ENCODE assay signal across 9 cellular contexts in genomic region chr17:9959377-9959981, GRCh38. TPM values are rescaled to one million over a fixed set of nuclear protein-coding genes. Genes with fewer than 3 reads are reported as not detected.
DNase-seq lines count a peak whose midpoint lies in the region; ATAC-seq and TF ChIP-seq lines count a peak whose summit lies in the region.
"Had no signal": no experiment of that assay in that cellular context is flagged by ENCODE, and none has a peak within 500 bp of the region (broad histone marks: within the 10 kb centered on the region; RNA-seq: fewer than 3 reads in every experiment).

No MANE protein-coding gene starts in this region.

- POLR2A ChIA-PET in MCF 10A (lab: Yijun Ruan, JAX): no interaction called here

- DNase-seq in NCI-H748 (lab: John Stamatoyannopoulos, UW; ENCODE audit: unreplicated experiment) (peak; percentile 22), NCI-H748 treated with DMSO at 0.1 percent for 48 hours (lab: John Stamatoyannopoulos, UW) (no peak), NCI-H2171 (lab: John Stamatoyannopoulos, UW) (peak; percentile 1), MCF 10A (ENCODE audit: unreplicated experiment) (peak; percentile 34), left kidney (ENCODE audit: low read depth, low spot score) (peak; percentile 84), type B pancreatic cell (ENCODE audit: extremely low spot score, unreplicated experiment) (peak; percentile 77), NCI-H345 treated with DMSO at 0.1 percent for 48 hours (lab: John Stamatoyannopoulos, UW; ENCODE audit: unreplicated experiment) (no peak)

- CTCF ChIA-PET in MCF 10A (lab: Yijun Ruan, JAX): no interaction called here

- TF ChIP-seq CTCF in MCF 10A (IDR thresholded peaks at IDR 0.05; ENCODE audit: unreplicated experiment) (peak; percentile 8), type B pancreatic cell (conservative IDR thresholded peaks at IDR 0.05) (peak; percentile 79)

- no peaks in the 10 kb centered on the region for H3K36me3 Mint-ChIP-seq in MCF 10A (ENCODE audit: insufficient read depth, unreplicated experiment)
- no peaks in the 10 kb centered on the region for H3K36me3 Mint-ChIP-seq in type B pancreatic cell
- H3K36me3 Mint-ChIP-seq: CD8-positive, alpha-beta T cell had no signal

- H3K9me3 Mint-ChIP-seq in MCF 10A (ENCODE audit: unreplicated experiment) (no peaks in the 10 kb centered on the region), type B pancreatic cell (no peaks in the 10 kb centered on the region)
- H3K9me3 Mint-ChIP-seq: CD8-positive, alpha-beta T cell had no signal

- no peaks in the 10 kb centered on the region for H3K4me1 Mint-ChIP-seq in MCF 10A (ENCODE audit: insufficient read depth, unreplicated experiment)
- peaks cover 13% of the 10 kb centered on the region for H3K4me1 Mint-ChIP-seq in type B pancreatic cell (ENCODE audit: unreplicated experiment)

- H3K27me3 Mint-ChIP-seq in MCF 10A (ENCODE audit: insufficient read depth, unreplicated experiment) (peaks cover 35% of the 10 kb centered on the region), type B pancreatic cell (peaks cover 46% of the 10 kb centered on the region)

- BruUV-seq in MCF 10A (replicated peaks; lab: Mats Ljungman, UMichigan): no TSS peak

- intact Hi-C loops in MCF 10A (cut with micrococcal nuclease): no loop called here

- no peak for ATAC-seq in HG02571 (IDR thresholded peaks at IDR 0.05; ENCODE audit: unreplicated experiment)
- ATAC-seq: CD8-positive, alpha-beta T cell had no signal

- H3K27ac Mint-ChIP-seq in MCF 10A (ENCODE audit: low read depth, unreplicated experiment) (no peak overlapping the region), type B pancreatic cell (no peak overlapping the region)
- H3K27ac Mint-ChIP-seq: CD8-positive, alpha-beta T cell had no signal

- no peak overlapping the region for H3K4me3 Mint-ChIP-seq in MCF 10A (ENCODE audit: unreplicated experiment)
- H3K4me3 Mint-ChIP-seq in type B pancreatic cell: peak overlapping the region; percentile 58
- H3K4me3 Mint-ChIP-seq: CD8-positive, alpha-beta T cell had no signal

RNA-seq across cellular contexts. Expression of gene RCVRN, which starts 54.4 kb away (rescaled TPM):
- total RNA-seq in MCF 10A (2022) (not detected in 2 replicates), type B pancreatic cell (ENCODE audit: low replicate concordance) (0.14 TPM in 1 of 2 replicates, not detected in the other)

Comparison
In these comparisons a context has a peak if more than half of its experiments do, and no peak if none do; other contexts are left out.
1. DNase-seq: peak in NCI-H748 (single experiment), NCI-H2171 (single experiment), MCF 10A (single experiment), left kidney (single experiment) and type B pancreatic cell (single experiment); none in NCI-H748 treated with DMSO at 0.1 percent for 48 hours (single experiment) and NCI-H345 treated with DMSO at 0.1 percent for 48 hours (single experiment).